Comparison of ENCODE assay signal across 21 cellular contexts in genomic region chr13:50866817-50867640, GRCh38. TPM values are rescaled to one million over a fixed set of nuclear protein-coding genes. Genes with fewer than 3 reads are reported as not detected.
A peak's percentile ranks its signal among the peaks of the same experiment; 100 is the strongest.
DNase-seq lines count a peak whose midpoint lies in the region; ATAC-seq, FAIRE-seq and TF ChIP-seq lines count a peak whose summit lies in the region.
"Had no signal": no experiment of that assay in that cellular context is flagged by ENCODE, and none has a peak within 500 bp of the region (broad histone marks: within the 10 kb centered on the region; RNA-seq: fewer than 3 reads in every experiment).

No MANE protein-coding gene starts in this region.

- POLR2A ChIA-PET in HepG2 (lab: Yijun Ruan, JAX) = no interaction called here

- H3K4me3 ChIP-seq in HepG2 (replicated peaks in 1 of 3; ENCODE audit: insufficient read depth in 1 of 3, low read depth in 2 of 3, low read length in 3 of 3) (no peak overlapping the region), right lobe of liver (no peak overlapping the region), smooth muscle cell (no peak overlapping the region)
- H3K4me3 ChIP-seq: Peyer's patch had no signal

- FAIRE-seq in HepG2 (lab: Jason Lieb, UNC) = no peak

- TF ChIP-seq RAD21 in HepG2 (CRISPR knock-in tag; IDR thresholded peaks at IDR 0.05) = no peak

- H3K36me3 ChIP-seq in HepG2 (replicated peaks in 1 of 2; ENCODE audit: control insufficient read depth in 1 of 2, insufficient read depth in 2 of 2, low read length in 2 of 2) = no peaks in the 10 kb centered on the region
- H3K36me3 ChIP-seq in right lobe of liver = no peaks in the 10 kb centered on the region
- H3K36me3 ChIP-seq in smooth muscle cell (ENCODE audit: low read depth) = no peaks in the 10 kb centered on the region
- H3K36me3 ChIP-seq: Peyer's patch had no signal

- 51% methylated on average over 2 of the region's 2 CpGs for WGBS in HepG2 (ENCODE audit: low lambda C conversion rate)
- 83% methylated on average over 2 of the region's 2 CpGs for WGBS in right lobe of liver (ENCODE audit: insufficient coverage, low coverage, low lambda C conversion rate, missing lambda C conversion rate)
- WGBS in smooth muscle cell (ENCODE audit: low lambda C conversion rate) = 46% methylated on average over 2 of the region's 2 CpGs

- H3K4me1 ChIP-seq in HepG2 (ENCODE audit: insufficient read depth, low read length) = no peaks in the 10 kb centered on the region
- no peaks in the 10 kb centered on the region for H3K4me1 ChIP-seq in right lobe of liver
- H3K4me1 ChIP-seq in smooth muscle cell (ENCODE audit: low read depth) = no peaks in the 10 kb centered on the region
- H3K4me1 ChIP-seq: Peyer's patch had no signal

- no peak overlapping the region for H2AFZ ChIP-seq in HepG2 (ENCODE audit: low read length)
- no peak overlapping the region for H2AFZ ChIP-seq in smooth muscle cell (ENCODE audit: low read depth)

- H3K79me2 ChIP-seq in HepG2 (ENCODE audit: insufficient read depth, low read length) (no peaks in the 10 kb centered on the region), smooth muscle cell (ENCODE audit: low read depth) (no peaks in the 10 kb centered on the region)

- H3K9ac ChIP-seq in HepG2 (ENCODE audit: insufficient read depth, low read depth, low read length) (no peak overlapping the region), smooth muscle cell (ENCODE audit: low read depth) (no peak overlapping the region)

- no peaks in the 10 kb centered on the region for H3K27me3 ChIP-seq in HepG2 (ENCODE audit: control insufficient read depth in 1 of 2, insufficient read depth in 2 of 2, low read length in 2 of 2)
- H3K27me3 ChIP-seq in right lobe of liver = no peaks in the 10 kb centered on the region
- H3K27me3 ChIP-seq in smooth muscle cell (ENCODE audit: low read depth) = no peaks in the 10 kb centered on the region
- H3K27me3 ChIP-seq: Peyer's patch had no signal

- in situ Hi-C loops in HepG2 (cut with HindIII; ENCODE audit: extremely low pct_ligation_motif_present, low pct_unique_long_range_greater_than_20kb) = no loop called here

- no peaks in the 10 kb centered on the region for H4K20me1 ChIP-seq in HepG2 (ENCODE audit: insufficient read depth, low read length)
- H4K20me1 ChIP-seq in smooth muscle cell (ENCODE audit: low read depth) = no peaks in the 10 kb centered on the region

- no peak for DNase-seq in HepG2 (ENCODE audit: low spot score)
- DNase-seq in right lobe of liver = no peak
- peak; percentile 80 for DNase-seq in RPMI7951 (ENCODE audit: low read depth)
- peak; percentile 49 for DNase-seq in fibroblast of peridontal ligament (ENCODE audit: extremely low read depth)
- DNase-seq in smooth muscle cell (lab: John Stamatoyannopoulos, UW; ENCODE audit: unreplicated experiment) = no peak
- no peak for DNase-seq in NCI-H748 (lab: John Stamatoyannopoulos, UW; ENCODE audit: unreplicated experiment)
- DNase-seq in NCI-H1694 (lab: John Stamatoyannopoulos, UW) = no peak
- DNase-seq in Ammon's horn (ENCODE audit: low spot score) = no peak
- DNase-seq: C1 segment of cervical spinal cord, EL, H7, IMR-90, MV-4-11, NCI-H1417 treated with DMSO at 0.1 percent for 48 hours, NCI-H2029 treated with DMSO at 0.1 percent for 48 hours, NCI-H510A, NCI-H82, Peyer's patch, SHP77 had no signal

- BruUV-seq in HepG2 (replicated peaks; lab: Mats Ljungman, UMichigan) = no TSS peak

- H3K9me3 ChIP-seq in HepG2 (ENCODE audit: low read length) (no peaks in the 10 kb centered on the region), right lobe of liver (no peaks in the 10 kb centered on the region), smooth muscle cell (replicated peaks; ENCODE audit: low read depth) (peaks cover 10% of the 10 kb centered on the region)
- H3K9me3 ChIP-seq: Peyer's patch had no signal

- H3K27ac ChIP-seq in HepG2 (ENCODE audit: extremely low read length, insufficient read depth, low read length) (no peak overlapping the region), right lobe of liver (no peak overlapping the region), smooth muscle cell (ENCODE audit: low read depth) (no peak overlapping the region)
- H3K27ac ChIP-seq: Peyer's patch had no signal

- no peak for ATAC-seq in HepG2
- no peak for ATAC-seq in right lobe of liver

- TF ChIP-seq POLR2A in HepG2 (IDR thresholded peaks at IDR 0.05; ENCODE audit: insufficient read depth in 1 of 2, low read depth in 2 of 2, low read length in 2 of 2) (no peak), right lobe of liver (IDR thresholded peaks at IDR 0.05) (no peak)

- no peaks in the 10 kb centered on the region for H3F3A ChIP-seq in smooth muscle cell (ENCODE audit: low read depth)

- TF ChIP-seq EP300 in HepG2 (IDR thresholded peaks at IDR 0.05; ENCODE audit: low read depth in 2 of 2, low read length in 2 of 2) = no peak
- no peak for TF ChIP-seq EP300 in HepG2 (CRISPR knock-in tag; IDR thresholded peaks at IDR 0.05; ENCODE audit: borderline replicate concordance)

- CTCF ChIA-PET in HepG2 (lab: Yijun Ruan, JAX; ENCODE audit: low intra/inter-chr PET ratio, low total read pairs) = no interaction called here

- intact Hi-C loops in HepG2 (cut with micrococcal nuclease; ENCODE audit: unreplicated experiment) (no loop called here), right lobe of liver (cut with DNase I) (no loop called here)

- TF ChIP-seq CTCF in HepG2 (CRISPR knock-in tag; IDR thresholded peaks at IDR 0.05) (no peak), right lobe of liver (IDR thresholded peaks at IDR 0.05) (no peak), smooth muscle cell (IDR thresholded peaks at IDR 0.05; ENCODE audit: borderline replicate concordance, insufficient read depth, poor library complexity, severe bottlenecking) (no peak)

- H3K4me2 ChIP-seq in HepG2 (ENCODE audit: low read depth, low read length) (no peak overlapping the region), smooth muscle cell (peak overlapping the region; percentile 6)

TF ChIP-seq in HepG2, 621 proteins besides CTCF, POLR2A, EP300 and RAD21:
- TF ChIP-seq ZNF256 (CRISPR knock-in tag; conservative IDR thresholded peaks at IDR 0.05) (no peak), SRSF9 (IDR thresholded peaks at IDR 0.05; ENCODE audit: borderline replicate concordance, insufficient read depth, low read depth, low read length, poor library complexity, severe bottlenecking) (peak; percentile 69)

RNA-seq across cellular contexts. Expression of gene DLEU7, which starts 23.5 kb away (rescaled TPM):
- total RNA-seq in HepG2 (2016; rRNA removed; fragmentation: Illumina TruSeq; extraction: Trizol) = not detected in 2 replicates
- total RNA-seq in HepG2 (2016; cell fraction: cytosol; rRNA removed; fragmentation: Illumina TruSeq; extraction: Trizol; ENCODE audit: low read depth) = not detected in 2 replicates
- not detected in 2 replicates for total RNA-seq in HepG2 (2016; cell fraction: insoluble cytoplasmic fraction; rRNA removed; fragmentation: Illumina TruSeq; extraction: Trizol)
- not detected in 2 replicates for total RNA-seq in HepG2 (2016; cell fraction: membrane; rRNA removed; fragmentation: Illumina TruSeq; extraction: Trizol)
- total RNA-seq in HepG2 (2016; cell fraction: nucleus; rRNA removed; fragmentation: Illumina TruSeq; extraction: Trizol) = not detected in 2 replicates
- not detected in 2 replicates for polyA plus RNA-seq in HepG2 (2011; rRNA removed)
- polyA plus RNA-seq in HepG2 (2011; cell fraction: cytosol; rRNA removed) = not detected in 2 replicates
- not detected in 2 replicates for polyA plus RNA-seq in HepG2 (2011; cell fraction: nucleus; rRNA removed)
- 0.75 and 1.3 TPM in 2 replicates for polyA plus RNA-seq in HepG2 (2012)
- polyA plus RNA-seq in HepG2 (2016; cell fraction: cytosol; fragmentation: Illumina TruSeq; extraction: Trizol; ENCODE audit: low read depth) = not detected in 2 replicates
- not detected in 2 replicates for polyA plus RNA-seq in HepG2 (2016; cell fraction: insoluble cytoplasmic fraction; fragmentation: Illumina TruSeq; extraction: Trizol; ENCODE audit: low read depth)
- not detected in 2 replicates for polyA plus RNA-seq in HepG2 (2016; cell fraction: membrane; fragmentation: Illumina TruSeq; extraction: Trizol; ENCODE audit: low read depth)
- polyA plus RNA-seq in HepG2 (2016; cell fraction: nucleus; fragmentation: Illumina TruSeq; extraction: Trizol; ENCODE audit: insufficient read depth, low read depth) = not detected in 2 replicates
- polyA minus RNA-seq in HepG2 (2011; rRNA and poly(A)+ RNA removed; ENCODE audit: low replicate concordance) = not detected in 2 replicates
- polyA minus RNA-seq in HepG2 (2011; cell fraction: cytosol; rRNA and poly(A)+ RNA removed) = not detected in 2 replicates
- polyA minus RNA-seq in HepG2 (2011; cell fraction: nucleus; rRNA and poly(A)+ RNA removed) = 0.13 and 0.50 TPM in 2 replicates
- total RNA-seq in right lobe of liver = under 1 TPM in 3 of 6 experiments, not detected in 3; 0.12 to 0.38 (median 0.33) TPM
- total RNA-seq in RPMI7951 (2014; rRNA removed; shearing (Covaris generic)) = 0.12 TPM in 1 of 2 replicates, not detected in the other
- total RNA-seq in smooth muscle cell = 1.8 TPM in 1 of 2 replicates, not detected in the other
- polyA plus RNA-seq in smooth muscle cell = not detected in 2 replicates
- total RNA-seq: A172, HT-29, IMR-90 had no signal
- polyA plus RNA-seq: IMR-90 had no signal

RNA-seq across cellular contexts. Expression of gene RNASEH2B, which starts 42.6 kb away (rescaled TPM):
- total RNA-seq in HepG2 (2016; rRNA removed; fragmentation: Illumina TruSeq; extraction: Trizol) = 55.4 and 60.0 TPM in 2 replicates
- 91.2 and 92.3 TPM in 2 replicates for total RNA-seq in HepG2 (2016; cell fraction: cytosol; rRNA removed; fragmentation: Illumina TruSeq; extraction: Trizol; ENCODE audit: low read depth)
- total RNA-seq in HepG2 (2016; cell fraction: insoluble cytoplasmic fraction; rRNA removed; fragmentation: Illumina TruSeq; extraction: Trizol) = 54.1 and 63.4 TPM in 2 replicates
- total RNA-seq in HepG2 (2016; cell fraction: membrane; rRNA removed; fragmentation: Illumina TruSeq; extraction: Trizol) = 73.7 and 77.0 TPM in 2 replicates
- 39.0 and 45.0 TPM in 2 replicates for total RNA-seq in HepG2 (2016; cell fraction: nucleus; rRNA removed; fragmentation: Illumina TruSeq; extraction: Trizol)
- polyA plus RNA-seq in HepG2 (2011; rRNA removed) = 11.4 and 17.2 TPM in 2 replicates
- polyA plus RNA-seq in HepG2 (2011; cell fraction: cytosol; rRNA removed) = 4.6 and 7.0 TPM in 2 replicates
- polyA plus RNA-seq in HepG2 (2011; cell fraction: nucleus; rRNA removed) = 8.4 and 9.0 TPM in 2 replicates
- polyA plus RNA-seq in HepG2 (2012) = 18.6 and 20.3 TPM in 2 replicates
- 48.3 and 56.0 TPM in 2 replicates for polyA plus RNA-seq in HepG2 (2016; cell fraction: cytosol; fragmentation: Illumina TruSeq; extraction: Trizol; ENCODE audit: low read depth)
- polyA plus RNA-seq in HepG2 (2016; cell fraction: insoluble cytoplasmic fraction; fragmentation: Illumina TruSeq; extraction: Trizol; ENCODE audit: low read depth) = 54.7 and 55.2 TPM in 2 replicates
- 58.3 and 59.3 TPM in 2 replicates for polyA plus RNA-seq in HepG2 (2016; cell fraction: membrane; fragmentation: Illumina TruSeq; extraction: Trizol; ENCODE audit: low read depth)
- 36.5 and 45.3 TPM in 2 replicates for polyA plus RNA-seq in HepG2 (2016; cell fraction: nucleus; fragmentation: Illumina TruSeq; extraction: Trizol; ENCODE audit: insufficient read depth, low read depth)
- polyA minus RNA-seq in HepG2 (2011; rRNA and poly(A)+ RNA removed; ENCODE audit: low replicate concordance) = 6.6 and 14.1 TPM in 2 replicates
- polyA minus RNA-seq in HepG2 (2011; cell fraction: cytosol; rRNA and poly(A)+ RNA removed) = 7.3 and 8.9 TPM in 2 replicates
- 51.9 and 53.7 TPM in 2 replicates for polyA minus RNA-seq in HepG2 (2011; cell fraction: nucleus; rRNA and poly(A)+ RNA removed)
- total RNA-seq in right lobe of liver = 10 to 100 TPM in 4 of 6 experiments, 1 to 10 TPM in 2; 9.9 to 19.8 (median 11.7) TPM
- 65.7 and 70.3 TPM in 2 replicates for total RNA-seq in RPMI7951 (2014; rRNA removed; shearing (Covaris generic))
- total RNA-seq in smooth muscle cell = 18.4 and 18.9 TPM in 2 replicates
- 16.1 and 17.7 TPM in 2 replicates for polyA plus RNA-seq in smooth muscle cell

Comparison
In these comparisons a context has a peak if more than half of its experiments do, and no peak if none do; other contexts are left out.
1. DNase-seq: peak in RPMI7951 (single experiment) and fibroblast of peridontal ligament (single experiment); none in HepG2 (single experiment), right lobe of liver (0 of 3), smooth muscle cell (single experiment), NCI-H748 (single experiment), NCI-H1694 (single experiment) and Ammon's horn (single experiment).